Comparison of ENCODE assay signal across 9 cellular contexts in genomic region chr3:116445291-116445841, GRCh38. TPM values are rescaled to one million over a fixed set of nuclear protein-coding genes. Genes with fewer than 3 reads are reported as not detected.
DNase-seq lines count a peak whose midpoint lies in the region; ATAC-seq and TF ChIP-seq lines count a peak whose summit lies in the region.
"Had no signal": no experiment of that assay in that cellular context is flagged by ENCODE, and none has a peak within 500 bp of the region (broad histone marks: within the 10 kb centered on the region; RNA-seq: fewer than 3 reads in every experiment).

Gene LSAMP, minus strand, starts transcription at chr3:116445487.

- H3K27me3 ChIP-seq in RWPE2 (ENCODE audit: insufficient read depth, poor library complexity, severe bottlenecking) (peaks cover 47% of the 10 kb centered on the region), cardiac muscle cell (peaks cover 14% of the 10 kb centered on the region)

- in situ Hi-C loops in G401 (cut with HindIII; ENCODE audit: low sequenced_read_pairs): loop anchor here (25.0 kb wide), 1 partner anchor 308 kb away; no protein-coding TSS in a partner anchor

- H3K27ac ChIP-seq in RWPE2 (ENCODE audit: poor library complexity, severe bottlenecking): no peak within 1 kb of the TSS
- H3K27ac ChIP-seq in cardiac muscle cell: no peak within 1 kb of the TSS
- H3K27ac ChIP-seq: epithelial cell of prostate had no signal

- peak; percentile 85 for DNase-seq in G401 (ENCODE audit: low spot score)
- no peak for DNase-seq in RWPE2 (ENCODE audit: low spot score)
- peak; percentile 39 to 46 for DNase-seq in cardiac muscle cell (ENCODE audit: low read depth in 1 of 2, low spot score in 1 of 2)
- peak; percentile 77 for DNase-seq in pons (ENCODE audit: low spot score)
- DNase-seq in COLO829 (ENCODE audit: low spot score): no peak

- H3K36me3 ChIP-seq in RWPE2 (ENCODE audit: low read depth): no peaks in the 10 kb centered on the region
- no peaks in the 10 kb centered on the region for H3K36me3 ChIP-seq in cardiac muscle cell

- no peak for TF ChIP-seq CTCF in RWPE2 (IDR thresholded peaks at IDR 0.05; ENCODE audit: poor library complexity, severe bottlenecking)
- no peak for TF ChIP-seq CTCF in cardiac muscle cell (IDR thresholded peaks at IDR 0.05; ENCODE audit: low read depth, low read length)

- no peak within 1 kb of the TSS for H3K4me3 ChIP-seq in RWPE2 (ENCODE audit: severe bottlenecking)
- H3K4me3 ChIP-seq in cardiac muscle cell: peak within 1 kb of the TSS; percentile 36

- H3K9me3 ChIP-seq in RWPE2 (ENCODE audit: severe bottlenecking) (no peaks in the 10 kb centered on the region), cardiac muscle cell (ENCODE audit: low read depth) (no peaks in the 10 kb centered on the region)

- ATAC-seq in RWPE2 (ENCODE audit: low read depth) (peak; percentile 25; the same call in 2 of the 3 replicates), HG02884 (IDR thresholded peaks at IDR 0.05; ENCODE audit: unreplicated experiment) (no peak), HG03108 (IDR thresholded peaks at IDR 0.05; ENCODE audit: unreplicated experiment) (no peak), HG02759 (IDR thresholded peaks at IDR 0.05; ENCODE audit: unreplicated experiment) (no peak)

- no peaks in the 10 kb centered on the region for H3K4me1 ChIP-seq in RWPE2 (ENCODE audit: insufficient read depth, poor library complexity, severe bottlenecking)
- H3K4me1 ChIP-seq in cardiac muscle cell (ENCODE audit: low read depth): no peaks in the 10 kb centered on the region

RNA-seq across cellular contexts. Expression of gene LSAMP, which starts in this region (rescaled TPM):
- 21.5 and 45.1 TPM in 2 replicates for total RNA-seq in G401 (2014; rRNA removed; shearing (Covaris generic))
- 4.8 and 6.0 TPM in 2 replicates for total RNA-seq in cardiac muscle cell
- polyA plus RNA-seq in cardiac muscle cell: 4.4 and 4.6 TPM in 2 replicates

Comparison
In these comparisons a context has a peak if more than half of its experiments do, and no peak if none do; other contexts are left out.
1. DNase-seq: peak in G401 (single experiment), cardiac muscle cell (2 of 2) and pons (single experiment); none in RWPE2 (single experiment) and COLO829 (single experiment).